11 cellular contexts compared by ENCODE assay signal in the genomic region with DNA sequence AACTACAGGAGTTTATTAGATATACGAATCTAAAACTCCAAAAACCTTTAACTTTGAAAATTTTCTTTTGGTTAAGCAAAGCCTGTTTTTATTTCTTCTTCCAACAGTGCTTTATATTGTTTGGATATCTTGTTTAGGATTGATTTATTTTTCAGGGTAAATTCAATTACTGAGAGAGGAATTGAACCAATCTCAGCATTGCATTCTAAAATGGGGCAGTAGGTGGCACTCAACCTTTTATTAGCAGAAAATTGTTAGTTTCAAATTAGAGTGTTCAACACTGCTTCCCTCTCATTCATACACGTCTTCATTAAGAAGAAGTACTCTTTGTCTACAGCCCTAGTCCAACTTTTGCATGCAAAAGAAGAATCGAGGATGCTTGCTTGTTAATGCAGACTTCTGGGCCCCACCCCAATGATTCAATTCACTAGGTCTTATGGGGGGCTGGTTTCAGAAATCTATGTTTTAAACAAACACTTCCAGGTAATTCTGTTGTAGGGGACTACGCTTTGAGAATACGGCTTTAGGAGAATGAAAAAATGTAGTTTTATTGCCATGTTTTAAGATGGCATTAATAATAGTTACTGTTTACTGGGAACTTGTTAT. TPM values are rescaled to one million over a fixed set of nuclear protein-coding genes. Genes with fewer than 3 reads are reported as not detected.
DNase-seq lines count a peak whose midpoint lies in the region; ATAC-seq and TF ChIP-seq lines count a peak whose summit lies in the region.
"Had no signal": no experiment of that assay in that cellular context is flagged by ENCODE, and none has a peak within 500 bp of the region (broad histone marks: within the 10 kb centered on the region; RNA-seq: fewer than 3 reads in every experiment).

No MANE protein-coding gene starts in this region.

- ATAC-seq in natural killer cell = no peak
- ATAC-seq in natural killer cell treated with Interleukin-12 subunit alpha and Interleukin-12 subunit beta and Interleukin-15 and Interleukin-18, amount 100 ng/mL, for 72 hours = no peak
- ATAC-seq in Panc1 = no peak
- ATAC-seq in activated T-cell treated with anti-CD3 and anti-CD28 coated beads, Interleukin-2, amount 50 U/mL, for 4 hours = no peak
- ATAC-seq in GM19035 (IDR thresholded peaks at IDR 0.05; ENCODE audit: unreplicated experiment) = no peak
- ATAC-seq: activated naive CD4-positive, alpha-beta T cell treated with anti-CD3 and anti-CD28 coated beads, Interleukin-2, amount 50 U/mL, for 72 hours had no signal

- H3K36me3 Mint-ChIP-seq in natural killer cell = no peaks in the 10 kb centered on the region
- peaks cover 9% of the 10 kb centered on the region for H3K36me3 Mint-ChIP-seq in natural killer cell treated with Interleukin-12 subunit alpha and Interleukin-12 subunit beta and Interleukin-15 and Interleukin-18, amount 100 ng/mL, for 72 hours
- no peaks in the 10 kb centered on the region for H3K36me3 Mint-ChIP-seq in glutamatergic neuron (ENCODE audit: unreplicated experiment)
- H3K36me3 Mint-ChIP-seq in activated T-cell treated with anti-CD3 and anti-CD28 coated beads, Interleukin-2, amount 50 U/mL, for 4 hours (ENCODE audit: insufficient read depth) = peaks cover 33% of the 10 kb centered on the region

- H3K9me3 Mint-ChIP-seq in natural killer cell = no peaks in the 10 kb centered on the region
- no peaks in the 10 kb centered on the region for H3K9me3 Mint-ChIP-seq in natural killer cell treated with Interleukin-12 subunit alpha and Interleukin-12 subunit beta and Interleukin-15 and Interleukin-18, amount 100 ng/mL, for 72 hours
- H3K9me3 Mint-ChIP-seq in glutamatergic neuron (ENCODE audit: unreplicated experiment) = no peaks in the 10 kb centered on the region
- no peaks in the 10 kb centered on the region for H3K9me3 Mint-ChIP-seq in activated T-cell treated with anti-CD3 and anti-CD28 coated beads, Interleukin-2, amount 50 U/mL, for 4 hours
- H3K9me3 Mint-ChIP-seq: activated naive CD4-positive, alpha-beta T cell treated with anti-CD3 and anti-CD28 coated beads, Interleukin-2, amount 50 U/mL, for 72 hours had no signal

- no peaks in the 10 kb centered on the region for H3K27me3 ChIP-seq in Panc1 (ENCODE audit: control insufficient read depth, insufficient read depth, low read length)
- H3K27me3 ChIP-seq: neutrophil had no signal

- in situ Hi-C loops in Panc1 (cut with HindIII; ENCODE audit: low pct_unique_long_range_greater_than_20kb, low sequenced_read_pairs) = no loop called here

- H3K36me3 ChIP-seq in Panc1 (ENCODE audit: control insufficient read depth, insufficient read depth, low read length) = no peaks in the 10 kb centered on the region; the same call in 1 of the 2 replicates

- H3K4me3 Mint-ChIP-seq in natural killer cell (no peak overlapping the region), glutamatergic neuron (ENCODE audit: unreplicated experiment) (no peak overlapping the region)
- no peak overlapping the region for H3K4me3 Mint-ChIP-seq in natural killer cell treated with Interleukin-12 subunit alpha and Interleukin-12 subunit beta and Interleukin-15 and Interleukin-18, amount 100 ng/mL, for 72 hours
- no peak overlapping the region for H3K4me3 Mint-ChIP-seq in activated T-cell treated with anti-CD3 and anti-CD28 coated beads, Interleukin-2, amount 50 U/mL, for 4 hours

- H3K4me1 Mint-ChIP-seq in natural killer cell = peaks cover 14 to 23% of the 10 kb centered on the region in 2 donors
- H3K4me1 Mint-ChIP-seq in natural killer cell treated with Interleukin-12 subunit alpha and Interleukin-12 subunit beta and Interleukin-15 and Interleukin-18, amount 100 ng/mL, for 72 hours (ENCODE audit: low read depth in 2 of 2) = peaks cover 12 to 21% of the 10 kb centered on the region in 2 donors
- no peaks in the 10 kb centered on the region for H3K4me1 Mint-ChIP-seq in glutamatergic neuron (ENCODE audit: low read depth, unreplicated experiment)
- peaks cover 1% of the 10 kb centered on the region for H3K4me1 Mint-ChIP-seq in activated T-cell treated with anti-CD3 and anti-CD28 coated beads, Interleukin-2, amount 50 U/mL, for 4 hours (ENCODE audit: low read depth)

- H3K27ac Mint-ChIP-seq in natural killer cell (no peak overlapping the region), glutamatergic neuron (ENCODE audit: unreplicated experiment) (no peak overlapping the region)
- no peak overlapping the region for H3K27ac Mint-ChIP-seq in natural killer cell treated with Interleukin-12 subunit alpha and Interleukin-12 subunit beta and Interleukin-15 and Interleukin-18, amount 100 ng/mL, for 72 hours
- H3K27ac Mint-ChIP-seq: activated naive CD4-positive, alpha-beta T cell treated with anti-CD3 and anti-CD28 coated beads, Interleukin-2, amount 50 U/mL, for 72 hours had no signal

- CTCF ChIA-PET in Panc1 (lab: Charles Lee) = no interaction called here

- H3K4me1 ChIP-seq in Panc1 (ENCODE audit: control insufficient read depth, insufficient read depth, low read length) = no peaks in the 10 kb centered on the region

- no peak for DNase-seq in natural killer cell
- no peak for DNase-seq in natural killer cell treated with Interleukin-12 subunit alpha and Interleukin-12 subunit beta and Interleukin-15 and Interleukin-18, amount 100 ng/mL, for 72 hours (ENCODE audit: low spot score)
- no peak for DNase-seq in Panc1 (ENCODE audit: low read depth, low spot score)
- no peak for DNase-seq in glutamatergic neuron
- no peak for DNase-seq in activated CD4-positive, CD25-positive, alpha-beta regulatory T cell treated with anti-CD3 and anti-CD28 coated beads, Interleukin-2, amount 50 U/mL, for 72 hours
- DNase-seq in cerebellar nuclear complex (lab: John Stamatoyannopoulos, UW) = no peak
- DNase-seq in activated T-cell treated with anti-CD3 and anti-CD28 coated beads, Interleukin-2, amount 50 U/mL, for 4 hours = no peak
- DNase-seq: NCI-H1092 had no signal

- BruUV-seq in Panc1 (replicated peaks; lab: Mats Ljungman, UMichigan) = no TSS peak

- POLR2A ChIA-PET in Panc1 (lab: Charles Lee) = no interaction called here

- H3K9me3 ChIP-seq in Panc1 (ENCODE audit: control insufficient read depth, insufficient read depth, low read depth, low read length) = no peaks in the 10 kb centered on the region
- H3K9me3 ChIP-seq: neutrophil had no signal

- no peak overlapping the region for H3K4me3 ChIP-seq in Panc1 (ENCODE audit: low read depth in 2 of 2, low read length in 2 of 2)

- intact Hi-C loops in natural killer cell (cut with micrococcal nuclease) = no loop called here
- intact Hi-C loops in Panc1 (cut with micrococcal nuclease; ENCODE audit: unreplicated experiment) = no loop called here

- H3K27me3 Mint-ChIP-seq in natural killer cell (ENCODE audit: low read depth in 2 of 2) (no peaks in the 10 kb centered on the region), glutamatergic neuron (ENCODE audit: unreplicated experiment) (peaks cover 1% of the 10 kb centered on the region)
- H3K27me3 Mint-ChIP-seq in natural killer cell treated with Interleukin-12 subunit alpha and Interleukin-12 subunit beta and Interleukin-15 and Interleukin-18, amount 100 ng/mL, for 72 hours = no peaks in the 10 kb centered on the region
- H3K27me3 Mint-ChIP-seq in activated T-cell treated with anti-CD3 and anti-CD28 coated beads, Interleukin-2, amount 50 U/mL, for 4 hours (ENCODE audit: low read depth) = no peaks in the 10 kb centered on the region

- TF ChIP-seq CTCF in natural killer cell (IDR thresholded peaks at IDR 0.05) (peak; percentile 30), Panc1 (IDR thresholded peaks at IDR 0.05) (peak; percentile 69), glutamatergic neuron (IDR thresholded peaks at IDR 0.05; ENCODE audit: partially characterized antibody, unreplicated experiment) (peak; percentile 71)

- no peak overlapping the region for H3K27ac ChIP-seq in Panc1 (ENCODE audit: low read length)
- H3K27ac ChIP-seq: neutrophil had no signal

RNA-seq across cellular contexts. Expression of gene MRPL22, which starts 26.6 kb away (rescaled TPM):
- total RNA-seq in natural killer cell = 10 to 100 TPM; 30.5 to 38.0 (median 30.9) TPM
- 10 to 100 TPM; 54.6 to 56.2 TPM for total RNA-seq in natural killer cell treated with Interleukin-12 subunit alpha and Interleukin-12 subunit beta and Interleukin-15 and Interleukin-18, amount 100 ng/mL, for 72 hours
- total RNA-seq in Panc1 (2021; ENCODE audit: unreplicated experiment) = 61.5 TPM
- polyA plus RNA-seq in Panc1 (2012; ENCODE audit: insufficient read length) = 46.9 TPM
- total RNA-seq in glutamatergic neuron (ENCODE audit: unreplicated experiment) = 38.4 TPM
- 10 to 100 TPM; 85.9 to 96.4 (median 96.0) TPM for total RNA-seq in activated T-cell treated with anti-CD3 and anti-CD28 coated beads, Interleukin-2, amount 50 U/mL, for 4 hours

RNA-seq across cellular contexts. Expression of gene GEMIN5, which starts 29.5 kb away (rescaled TPM):
- total RNA-seq in natural killer cell = 10 to 100 TPM in 1 of 3 donors, 1 to 10 TPM in 2; 6.3 to 12.7 (median 7.8) TPM
- 10 to 100 TPM; 24.7 to 49.8 TPM for total RNA-seq in natural killer cell treated with Interleukin-12 subunit alpha and Interleukin-12 subunit beta and Interleukin-15 and Interleukin-18, amount 100 ng/mL, for 72 hours
- 29.5 TPM for total RNA-seq in Panc1 (2021; ENCODE audit: unreplicated experiment)
- polyA plus RNA-seq in Panc1 (2012; ENCODE audit: insufficient read length) = 14.0 TPM
- total RNA-seq in glutamatergic neuron (ENCODE audit: unreplicated experiment) = 13.9 TPM
- total RNA-seq in activated T-cell treated with anti-CD3 and anti-CD28 coated beads, Interleukin-2, amount 50 U/mL, for 4 hours = 10 to 100 TPM; 31.7 to 43.3 (median 40.3) TPM

RNA-seq across cellular contexts. Expression of gene KIF4B, which starts 46.0 kb away (rescaled TPM):
- total RNA-seq in natural killer cell (not detected), Panc1 (2021; ENCODE audit: unreplicated experiment) (0.10 TPM), glutamatergic neuron (ENCODE audit: unreplicated experiment) (not detected)
- total RNA-seq in natural killer cell treated with Interleukin-12 subunit alpha and Interleukin-12 subunit beta and Interleukin-15 and Interleukin-18, amount 100 ng/mL, for 72 hours = not detected
- polyA plus RNA-seq in Panc1 (2012; ENCODE audit: insufficient read length) = 0.15 TPM
- not detected for total RNA-seq in activated T-cell treated with anti-CD3 and anti-CD28 coated beads, Interleukin-2, amount 50 U/mL, for 4 hours
